Comparison of ENCODE assay signal across 17 cellular contexts in genomic region chr2:239825705-239825979, GRCh38.
A peak's percentile ranks its signal among the peaks of the same experiment; 100 is the strongest.
DNase-seq lines count a peak whose midpoint lies in the region; ATAC-seq, FAIRE-seq and TF ChIP-seq lines count a peak whose summit lies in the region.
"Had no signal": no experiment of that assay in that cellular context is flagged by ENCODE, and none has a peak within 500 bp of the region (broad histone marks: within the 10 kb centered on the region; RNA-seq: fewer than 3 reads in every experiment).

No MANE protein-coding gene starts in this region.

- H3K27me3 Mint-ChIP-seq in activated CD4-positive, alpha-beta memory T cell treated with anti-CD3 and anti-CD28 coated beads, Interleukin-2, amount 10 ng/mL, durations not matched to agents 7 days and 5 days, result peaks cover 3% of the 10 kb centered on the region
- H3K27me3 Mint-ChIP-seq in activated CD4-positive, alpha-beta memory T cell treated with anti-CD3 and anti-CD28 coated beads for 36 hours, result peaks cover 3% of the 10 kb centered on the region
- H3K27me3 Mint-ChIP-seq in mesothelial cell of epicardium (ENCODE audit: low read depth), result peaks cover 27% of the 10 kb centered on the region

- H3K36me3 Mint-ChIP-seq in activated CD4-positive, alpha-beta memory T cell treated with anti-CD3 and anti-CD28 coated beads, Interleukin-2, amount 10 ng/mL, durations not matched to agents 7 days and 5 days (ENCODE audit: low read depth), result no peaks in the 10 kb centered on the region
- no peaks in the 10 kb centered on the region for H3K36me3 Mint-ChIP-seq in activated CD4-positive, alpha-beta memory T cell treated with anti-CD3 and anti-CD28 coated beads for 36 hours
- H3K36me3 Mint-ChIP-seq in mesothelial cell of epicardium, result no peaks in the 10 kb centered on the region
- H3K36me3 Mint-ChIP-seq: CD8-positive, alpha-beta memory T cell had no signal

- peak; percentile 4 for DNase-seq in activated CD4-positive, alpha-beta memory T cell treated with anti-CD3 and anti-CD28 coated beads, Interleukin-2, amount 10 ng/mL, durations not matched to agents 7 days and 5 days
- DNase-seq in activated CD4-positive, alpha-beta memory T cell treated with anti-CD3 and anti-CD28 coated beads for 36 hours, result no peak
- DNase-seq in D341Med (ENCODE audit: low spot score) (peak; percentile 4), kidney (peak; percentile 33), stomach (peak; percentile 13), mesothelial cell of epicardium (ENCODE audit: low spot score in 2 of 2, unreplicated experiment in 2 of 2) (no peak), RCC 7860 (ENCODE audit: low spot score) (no peak)
- DNase-seq: GDM1, GM23248, NCI-H1436 treated with DMSO at 0.1 percent for 48 hours, NCI-H2029 treated with DMSO at 0.1 percent for 48 hours, NCI-H2171 treated with DMSO at 0.1 percent for 48 hours, NCI-H446 treated with DMSO at 0.1 percent for 48 hours had no signal

- no peak for ATAC-seq in GM21786 (IDR thresholded peaks at IDR 0.05; ENCODE audit: unreplicated experiment)
- ATAC-seq: GM12878, HCT116 had no signal

- peaks cover 0 to 24% (median 3%) of the 10 kb centered on the region in 3 donors for H3K27me3 ChIP-seq in stomach

- H3K9me3 ChIP-seq in kidney (ENCODE audit: control insufficient read depth in 1 of 2, low read length in 2 of 2) (no peaks in the 10 kb centered on the region), stomach (no peaks in the 10 kb centered on the region)

- POLR2A ChIA-PET in activated CD4-positive, alpha-beta memory T cell treated with anti-CD3 and anti-CD28 coated beads, Interleukin-2, amount 10 ng/mL, durations not matched to agents 7 days and 5 days (lab: Charles Lee), result no interaction called here
- POLR2A ChIA-PET in activated CD4-positive, alpha-beta memory T cell treated with anti-CD3 and anti-CD28 coated beads for 36 hours (lab: Charles Lee), result no interaction called here

- H3K27ac ChIP-seq in kidney (ENCODE audit: low read depth in 2 of 2, low read length in 2 of 2) (no peak overlapping the region), stomach (no peak overlapping the region)
- H3K27ac ChIP-seq: GM23248 had no signal

- WGBS in stomach, 5 donors, result 74 to 85% (median 78%) methylated on average over 4 to 5 of the region's 5 CpGs

- intact Hi-C loops in activated CD4-positive, alpha-beta memory T cell treated with anti-CD3 and anti-CD28 coated beads for 36 hours (cut with micrococcal nuclease), result no loop called here
- intact Hi-C loops in kidney (cut with DNase I), result no loop called here
- intact Hi-C loops in stomach (cut with DNase I; ENCODE audit: low total_unique reads), result no loop called here

- H3K9me3 Mint-ChIP-seq in activated CD4-positive, alpha-beta memory T cell treated with anti-CD3 and anti-CD28 coated beads, Interleukin-2, amount 10 ng/mL, durations not matched to agents 7 days and 5 days, result no peaks in the 10 kb centered on the region
- no peaks in the 10 kb centered on the region for H3K9me3 Mint-ChIP-seq in activated CD4-positive, alpha-beta memory T cell treated with anti-CD3 and anti-CD28 coated beads for 36 hours
- H3K9me3 Mint-ChIP-seq in mesothelial cell of epicardium, result no peaks in the 10 kb centered on the region
- H3K9me3 Mint-ChIP-seq: CD8-positive, alpha-beta memory T cell had no signal

- H3K4me1 ChIP-seq in kidney (ENCODE audit: control insufficient read depth in 1 of 2, insufficient read depth in 1 of 2, low read depth in 1 of 2, low read length in 2 of 2) (peaks cover 0 to under 1% of the 10 kb centered on the region in 2 donors), stomach (peaks cover 0 to 10% (median 4%) of the 10 kb centered on the region in 4 donors)

- H3K9ac ChIP-seq in kidney (ENCODE audit: low read length in 2 of 2), result no peak overlapping the region
- H3K9ac ChIP-seq: GM23248 had no signal

- H3K4me3 Mint-ChIP-seq in activated CD4-positive, alpha-beta memory T cell treated with anti-CD3 and anti-CD28 coated beads, Interleukin-2, amount 10 ng/mL, durations not matched to agents 7 days and 5 days, result no peak overlapping the region
- H3K4me3 Mint-ChIP-seq in activated CD4-positive, alpha-beta memory T cell treated with anti-CD3 and anti-CD28 coated beads for 36 hours, result no peak overlapping the region
- H3K4me3 Mint-ChIP-seq in mesothelial cell of epicardium, result no peak overlapping the region
- H3K4me3 Mint-ChIP-seq: CD8-positive, alpha-beta memory T cell had no signal

- no peak for TF ChIP-seq EP300 in stomach (IDR thresholded peaks at IDR 0.05)

- CTCF ChIA-PET in activated CD4-positive, alpha-beta memory T cell treated with anti-CD3 and anti-CD28 coated beads, Interleukin-2, amount 10 ng/mL, durations not matched to agents 7 days and 5 days (lab: Charles Lee), result no interaction called here
- CTCF ChIA-PET in activated CD4-positive, alpha-beta memory T cell treated with anti-CD3 and anti-CD28 coated beads for 36 hours (lab: Charles Lee), result no interaction called here

- TF ChIP-seq CTCF in kidney (IDR thresholded peaks at IDR 0.05; ENCODE audit: borderline replicate concordance, extremely low read depth, insufficient read depth) (no peak), stomach (IDR thresholded peaks at IDR 0.05) (no peak), mesothelial cell of epicardium (IDR thresholded peaks at IDR 0.05; ENCODE audit: unreplicated experiment) (no peak)

- H3K4me1 Mint-ChIP-seq in activated CD4-positive, alpha-beta memory T cell treated with anti-CD3 and anti-CD28 coated beads, Interleukin-2, amount 10 ng/mL, durations not matched to agents 7 days and 5 days, result peaks cover 9% of the 10 kb centered on the region
- H3K4me1 Mint-ChIP-seq in activated CD4-positive, alpha-beta memory T cell treated with anti-CD3 and anti-CD28 coated beads for 36 hours (ENCODE audit: low read depth), result peaks cover 11% of the 10 kb centered on the region
- H3K4me1 Mint-ChIP-seq in mesothelial cell of epicardium, result peaks cover 14% of the 10 kb centered on the region
- H3K4me1 Mint-ChIP-seq: CD8-positive, alpha-beta memory T cell had no signal

- FAIRE-seq in kidney (lab: Jason Lieb, UNC) (no peak), RCC 7860 (lab: Jason Lieb, UNC) (no peak)
- FAIRE-seq: GM12878 had no signal

- no peak overlapping the region for H3K27ac Mint-ChIP-seq in activated CD4-positive, alpha-beta memory T cell treated with anti-CD3 and anti-CD28 coated beads, Interleukin-2, amount 10 ng/mL, durations not matched to agents 7 days and 5 days
- H3K27ac Mint-ChIP-seq in activated CD4-positive, alpha-beta memory T cell treated with anti-CD3 and anti-CD28 coated beads for 36 hours, result no peak overlapping the region
- H3K27ac Mint-ChIP-seq in mesothelial cell of epicardium, result no peak overlapping the region
- H3K27ac Mint-ChIP-seq: CD8-positive, alpha-beta memory T cell had no signal

- no peak for TF ChIP-seq POLR2A in stomach (IDR thresholded peaks at IDR 0.05)

- H3K36me3 ChIP-seq in kidney (ENCODE audit: control insufficient read depth in 1 of 2, insufficient read depth in 2 of 2, low read length in 2 of 2) (no peaks in the 10 kb centered on the region), stomach (no peaks in the 10 kb centered on the region)

- H3K4me3 ChIP-seq in kidney (ENCODE audit: low read length in 2 of 2) (no peak overlapping the region), stomach (no peak overlapping the region)
- H3K4me3 ChIP-seq: GM12878, GM23248 had no signal

Comparison
In these comparisons a context has a peak if more than half of its experiments do, and no peak if none do; other contexts are left out.
1. DNase-seq: peak in activated CD4-positive, alpha-beta memory T cell treated with anti-CD3 and anti-CD28 coated beads, Interleukin-2, amount 10 ng/mL, durations not matched to agents 7 days and 5 days (single experiment), D341Med (single experiment), kidney (single experiment) and stomach (single experiment); none in activated CD4-positive, alpha-beta memory T cell treated with anti-CD3 and anti-CD28 coated beads for 36 hours (single experiment), mesothelial cell of epicardium (0 of 2) and RCC 7860 (single experiment).